In genomic region chr12:1779783-1780182, GRCh38 we compare ENCODE assay signal across 19 cellular contexts. TPM values are rescaled to one million over a fixed set of nuclear protein-coding genes. Genes with fewer than 3 reads are reported as not detected.
DNase-seq lines count a peak whose midpoint lies in the region; ATAC-seq, FAIRE-seq and TF ChIP-seq lines count a peak whose summit lies in the region.
"Had no signal": no experiment of that assay in that cellular context is flagged by ENCODE, and none has a peak within 500 bp of the region (broad histone marks: within the 10 kb centered on the region; RNA-seq: fewer than 3 reads in every experiment).

No MANE protein-coding gene starts in this region.

- no peak for DNase-seq in A549 (ENCODE audit: low read depth in 1 of 2, low spot score in 1 of 2)
- DNase-seq in RPMI7951 (ENCODE audit: low read depth) = peak; percentile 60
- peak; percentile 66 for DNase-seq in fibroblast of gingiva (ENCODE audit: low read depth)
- DNase-seq in mesothelial cell of epicardium (ENCODE audit: low spot score in 2 of 2, unreplicated experiment in 2 of 2) = no peak
- DNase-seq: activated CD8-positive, alpha-beta T cell treated with anti-CD3 and anti-CD28 coated beads, Interleukin-2, amount 10 ng/mL, durations not matched to agents 7 days and 5 days; activated naive CD4-positive, alpha-beta T cell treated with anti-CD3 and anti-CD28 coated beads for 36 hours; colonic mucosa; gastrocnemius medialis; NCI-H1048; NCI-H524; nephron progenitor cell; spleen had no signal

- H3K4me1 ChIP-seq in A549 = peaks cover 27% of the 10 kb centered on the region
- H3K4me1 ChIP-seq: colonic mucosa had no signal

- TF ChIP-seq EP300 in A549 (IDR thresholded peaks at IDR 0.05) = no peak

- TF ChIP-seq POLR2A in A549 (IDR thresholded peaks at IDR 0.05; ENCODE audit: low read length) = no peak

- ATAC-seq in A549 (no peak), HG03097 (IDR thresholded peaks at IDR 0.05; ENCODE audit: low FRiP score, unreplicated experiment) (no peak), HG03378 (IDR thresholded peaks at IDR 0.05; ENCODE audit: unreplicated experiment) (no peak), GM18517 (IDR thresholded peaks at IDR 0.05; ENCODE audit: unreplicated experiment) (no peak)
- ATAC-seq in stimulated activated memory B cell treated with anti-CD40 and anti-IgM and Interleukin-4, amounts not matched to agents 10 μg/mL and 1 μg/mL and 100 μg/mL, for 72 hours = no peak
- ATAC-seq: activated CD8-positive, alpha-beta T cell treated with anti-CD3 and anti-CD28 coated beads, Interleukin-2, amount 10 ng/mL, durations not matched to agents 7 days and 5 days had no signal

- no peak for TF ChIP-seq RAD21 in A549 (conservative IDR thresholded peaks at IDR 0.05 in 1 of 2, IDR thresholded peaks at IDR 0.05 in 1 of 2)

- POLR2A ChIA-PET in A549 (lab: Yijun Ruan, JAX) = no interaction called here

- no peak overlapping the region for H3K4me3 ChIP-seq in A549
- H3K4me3 ChIP-seq: colonic mucosa, gastrocnemius medialis, spleen had no signal

- peak; percentile 46 for FAIRE-seq in A549 (lab: Jason Lieb, UNC)
- FAIRE-seq: A204.1 had no signal

- H3K4me3 Mint-ChIP-seq in mesothelial cell of epicardium = no peak overlapping the region
- no peak overlapping the region for H3K4me3 Mint-ChIP-seq in stimulated activated memory B cell treated with anti-CD40 and anti-IgM and Interleukin-4, amounts not matched to agents 10 μg/mL and 1 μg/mL and 100 μg/mL, for 72 hours
- H3K4me3 Mint-ChIP-seq: activated CD8-positive, alpha-beta T cell treated with anti-CD3 and anti-CD28 coated beads, Interleukin-2, amount 10 ng/mL, durations not matched to agents 7 days and 5 days; activated naive CD4-positive, alpha-beta T cell treated with anti-CD3 and anti-CD28 coated beads for 36 hours; nephron progenitor cell; type B pancreatic cell had no signal

- peaks cover 20% of the 10 kb centered on the region for H3K36me3 Mint-ChIP-seq in mesothelial cell of epicardium
- peaks cover 48% of the 10 kb centered on the region for H3K36me3 Mint-ChIP-seq in stimulated activated memory B cell treated with anti-CD40 and anti-IgM and Interleukin-4, amounts not matched to agents 10 μg/mL and 1 μg/mL and 100 μg/mL, for 72 hours

- H3K27me3 Mint-ChIP-seq in mesothelial cell of epicardium (ENCODE audit: low read depth) = no peaks in the 10 kb centered on the region
- H3K27me3 Mint-ChIP-seq in stimulated activated memory B cell treated with anti-CD40 and anti-IgM and Interleukin-4, amounts not matched to agents 10 μg/mL and 1 μg/mL and 100 μg/mL, for 72 hours = no peaks in the 10 kb centered on the region

- H3K4me2 ChIP-seq in A549 = no peak overlapping the region

- no peak overlapping the region for H3K27ac ChIP-seq in A549
- H3K27ac ChIP-seq: colonic mucosa, spleen had no signal

- H3K9me3 ChIP-seq in A549 = no peaks in the 10 kb centered on the region
- H3K9me3 ChIP-seq: colonic mucosa, gastrocnemius medialis, spleen had no signal

- TF ChIP-seq CTCF in A549 (IDR thresholded peaks at IDR 0.05) = no peak
- no peak for TF ChIP-seq CTCF in mesothelial cell of epicardium (IDR thresholded peaks at IDR 0.05; ENCODE audit: unreplicated experiment)

- peaks cover 78% of the 10 kb centered on the region for H3K4me1 Mint-ChIP-seq in mesothelial cell of epicardium
- H3K4me1 Mint-ChIP-seq in stimulated activated memory B cell treated with anti-CD40 and anti-IgM and Interleukin-4, amounts not matched to agents 10 μg/mL and 1 μg/mL and 100 μg/mL, for 72 hours = peaks cover 13% of the 10 kb centered on the region

- CTCF ChIA-PET in A549 (lab: Yijun Ruan, JAX) = interaction anchor here (0.9 to 1.5 kb wide), 5 partner anchors 11 to 145 kb away, joined by 3 to 9 read pairs (median 4); no protein-coding TSS in a partner anchor

- H3K27ac Mint-ChIP-seq in mesothelial cell of epicardium = peak overlapping the region; percentile 63
- H3K27ac Mint-ChIP-seq in stimulated activated memory B cell treated with anti-CD40 and anti-IgM and Interleukin-4, amounts not matched to agents 10 μg/mL and 1 μg/mL and 100 μg/mL, for 72 hours = no peak overlapping the region
- H3K27ac Mint-ChIP-seq: activated CD8-positive, alpha-beta T cell treated with anti-CD3 and anti-CD28 coated beads, Interleukin-2, amount 10 ng/mL, durations not matched to agents 7 days and 5 days; activated naive CD4-positive, alpha-beta T cell treated with anti-CD3 and anti-CD28 coated beads for 36 hours; nephron progenitor cell; type B pancreatic cell had no signal

- H3K9me3 Mint-ChIP-seq in mesothelial cell of epicardium = no peaks in the 10 kb centered on the region
- H3K9me3 Mint-ChIP-seq in stimulated activated memory B cell treated with anti-CD40 and anti-IgM and Interleukin-4, amounts not matched to agents 10 μg/mL and 1 μg/mL and 100 μg/mL, for 72 hours = no peaks in the 10 kb centered on the region
- H3K9me3 Mint-ChIP-seq: activated naive CD4-positive, alpha-beta T cell treated with anti-CD3 and anti-CD28 coated beads for 36 hours; nephron progenitor cell; type B pancreatic cell had no signal

- 78% methylated on average over 1 of the region's 1 CpG for WGBS in A549 (ENCODE audit: missing lambda C conversion rate)

TF ChIP-seq in A549, 52 proteins besides CTCF, POLR2A, EP300 and RAD21:
- TF ChIP-seq MAFK (IDR thresholded peaks at IDR 0.05; ENCODE audit: partially characterized antibody) (peak; percentile 7), PBX3 (IDR thresholded peaks at IDR 0.05) (no peak)
TF ChIP-seq in A549: peak in this region for 1.

RNA-seq across cellular contexts. Expression of gene LRTM2, which starts 40.6 kb away (rescaled TPM):
- polyA plus RNA-seq in A549 (2011; rRNA removed) (not detected in 2 replicates), A549 (2017; fragmentation: RNase III; extraction: RNeasy Plus Mini Kit Qiagen cat#74134 plus additional on column Dnase treatment) (not detected in 3 replicates)
- polyA plus RNA-seq in A549 (2012; cell fraction: cytosol; rRNA removed) = 0.03 TPM in 1 of 2 replicates, not detected in the other
- polyA plus RNA-seq in A549 (2012; cell fraction: nucleus; rRNA removed) = 0.02 TPM in 1 of 2 replicates, not detected in the other
- polyA minus RNA-seq in A549 (2011; rRNA and poly(A)+ RNA removed) = not detected in 2 replicates
- total RNA-seq in RPMI7951 (2014; rRNA removed; shearing (Covaris generic)) = not detected in 2 replicates
- total RNA-seq in mesothelial cell of epicardium = 0.45 to 0.47 TPM in 2 of 3 replicates, not detected in the other
- total RNA-seq: activated CD8-positive, alpha-beta T cell treated with anti-CD3 and anti-CD28 coated beads, Interleukin-2, amount 10 ng/mL, durations not matched to agents 7 days and 5 days; activated naive CD4-positive, alpha-beta T cell treated with anti-CD3 and anti-CD28 coated beads for 36 hours; colonic mucosa; gastrocnemius medialis; kidney epithelial cell had no signal
- polyA plus RNA-seq: spleen had no signal

Comparison
In these comparisons a context has a peak if more than half of its experiments do, and no peak if none do; other contexts are left out.
1. DNase-seq: peak in RPMI7951 (single experiment) and fibroblast of gingiva (single experiment); none in A549 (0 of 2) and mesothelial cell of epicardium (0 of 2).